ENCODE assay signal across 8 cellular contexts in genomic region chr6:129500958-129501381, GRCh38.
DNase-seq lines count a peak whose midpoint lies in the region; ATAC-seq, FAIRE-seq and TF ChIP-seq lines count a peak whose summit lies in the region.

No MANE protein-coding gene starts in this region.

- H3K4me2 ChIP-seq in GM12878 (ENCODE audit: control insufficient read depth, insufficient read depth), result no peak overlapping the region

- H3K79me2 ChIP-seq in GM12878 (ENCODE audit: control insufficient read depth, insufficient read depth, low read length), result no peaks in the 10 kb centered on the region

- SMC1A ChIA-PET in GM12878 (lab: Charles Lee; ENCODE audit: uncharacterized antibody, unreplicated experiment), result interaction anchor here (0.8 to 7.6 kb wide), 23 partner anchors 10 to 521 kb away, joined by 3 to 95 read pairs (median 4); no protein-coding TSS in a partner anchor

- TF ChIP-seq POLR2A in GM12878 (IDR thresholded peaks at IDR 0.05; ENCODE audit: low read depth, low read length), result no peak

- H3K27ac ChIP-seq in GM12878 (ENCODE audit: control insufficient read depth, insufficient read depth), result no peak overlapping the region

- H3K36me3 Mint-ChIP-seq in nephron progenitor cell (ENCODE audit: low read depth), result no peaks in the 10 kb centered on the region

- H3K4me1 ChIP-seq in GM12878 (ENCODE audit: control insufficient read depth, insufficient read depth, low read length), result peaks cover 6% of the 10 kb centered on the region

- intact Hi-C loops in GM12878 (cut with micrococcal nuclease; ENCODE audit: unreplicated experiment) (no loop called here), posterior cingulate gyrus (cut with DNase I) (loop anchor here (10.0 kb wide), 1 partner anchor 244 kb away; no protein-coding TSS in a partner anchor)

- ATAC-seq in GM12878, result peak; percentile 65
- no peak for ATAC-seq in GM18520 (IDR thresholded peaks at IDR 0.05; ENCODE audit: unreplicated experiment)
- no peak for ATAC-seq in GM18498 (IDR thresholded peaks at IDR 0.05; ENCODE audit: unreplicated experiment)

- no peaks in the 10 kb centered on the region for H3K9me3 ChIP-seq in GM12878 (replicated peaks; ENCODE audit: control insufficient read depth, insufficient read depth, low read length)

- no peaks in the 10 kb centered on the region for H4K20me1 ChIP-seq in GM12878 (ENCODE audit: control insufficient read depth, insufficient read depth)

- TF ChIP-seq CTCF in GM12878 (IDR thresholded peaks at IDR 0.05 in 2 of 3, conservative IDR thresholded peaks at IDR 0.05 in 1 of 3; ENCODE audit: control insufficient read depth in 2 of 3, extremely low read depth in 1 of 3, insufficient read depth in 1 of 3, low read depth in 3 of 3, low read length in 3 of 3) (peak; percentile 21 to 41 (median 30); a peak in 4 of 6 replicates), nephron progenitor cell (IDR thresholded peaks at IDR 0.05) (peak; percentile 27)

- H3K9ac ChIP-seq in GM12878 (ENCODE audit: control insufficient read depth, insufficient read depth, low read length), result no peak overlapping the region

- POLR2A ChIA-PET in GM12878 (lab: Charles Lee), result interaction anchor here (0.9 to 1.0 kb wide), 2 partner anchors 11 kb away, joined by 3 read pairs; no protein-coding TSS in a partner anchor

- H3K27me3 Mint-ChIP-seq in nephron progenitor cell (ENCODE audit: low read depth, poor library complexity), result peaks cover 10% of the 10 kb centered on the region

- no peak overlapping the region for H3K4me3 ChIP-seq in GM12878

- no peak for FAIRE-seq in GM12878 (lab: Jason Lieb, UNC)

- no peak overlapping the region for H3K4me3 Mint-ChIP-seq in nephron progenitor cell

- no peak overlapping the region for H2AFZ ChIP-seq in GM12878 (ENCODE audit: control insufficient read depth, low read depth, low read length)

- DNase-seq in DMS 273 treated with DMSO at 0.1 percent for 48 hours (lab: John Stamatoyannopoulos, UW) (peak; percentile 41), KBM-7 (peak; percentile 50), GM12878 (ENCODE audit: low read depth, low spot score) (no peak), nephron progenitor cell (no peak), amniotic stem cell (lab: John Stamatoyannopoulos, UW) (no peak), posterior cingulate gyrus (no peak)

- RAD21 ChIA-PET in GM12878 (lab: Charles Lee; ENCODE audit: unreplicated experiment), result interaction anchor here (0.6 to 3.0 kb wide), 17 partner anchors 17 to 521 kb away, joined by 3 to 33 read pairs (median 4); no protein-coding TSS in a partner anchor

- no TSS peak for BruUV-seq in GM12878 (replicated peaks; lab: Mats Ljungman, UMichigan)

- peaks cover 37% of the 10 kb centered on the region for H3K4me1 Mint-ChIP-seq in nephron progenitor cell

- H3K27ac Mint-ChIP-seq in nephron progenitor cell, result no peak overlapping the region

- 40% methylated on average over 10 of the region's 10 CpGs for WGBS in GM12878 (ENCODE audit: insufficient coverage, insufficient replicate concordance, low lambda C conversion rate, missing lambda C conversion rate)

- H3K27me3 ChIP-seq in GM12878 (replicated peaks in 1 of 2; ENCODE audit: control insufficient read depth in 2 of 2, insufficient read depth in 2 of 2, low read length in 1 of 2), result no peaks in the 10 kb centered on the region

- CTCF ChIA-PET in GM12878 (lab: Yijun Ruan, JAX), result interaction anchor here (0.8 to 7.7 kb wide), 35 partner anchors 9 to 527 kb away, joined by 3 to 141 read pairs (median 5); partner anchors contain the start of gene ARHGAP18

- H3K36me3 ChIP-seq in GM12878 (ENCODE audit: control insufficient read depth in 2 of 2, insufficient read depth in 2 of 2, low read length in 1 of 2), result no peaks in the 10 kb centered on the region

- no peaks in the 10 kb centered on the region for H3K9me3 Mint-ChIP-seq in nephron progenitor cell

- TF ChIP-seq RAD21 in GM12878 (IDR thresholded peaks at IDR 0.05; ENCODE audit: insufficient read depth, low read depth, low read length), result no peak

- in situ Hi-C loops in KBM-7 (cut with MboI; ENCODE audit: low pct_unique_long_range_greater_than_20kb, low sequenced_read_pairs) (no loop called here), GM12878 (cut with MboI) (no loop called here)

- no peak for TF ChIP-seq EP300 in GM12878 (IDR thresholded peaks at IDR 0.05; ENCODE audit: borderline replicate concordance in 1 of 2, control insufficient read depth in 1 of 2, low read depth in 2 of 2, low read length in 2 of 2)

TF ChIP-seq in GM12878, 131 proteins besides CTCF, POLR2A, EP300 and RAD21:
- TF ChIP-seq ZNF687 (IDR thresholded peaks at IDR 0.05), result no peak
- no peak for TF ChIP-seq ZBTB11 (CRISPR knock-in tag; IDR thresholded peaks at IDR 0.05)
- TF ChIP-seq BMI1 (IDR thresholded peaks at IDR 0.05; ENCODE audit: borderline replicate concordance), result no peak
- TF ChIP-seq ZNF24 (IDR thresholded peaks at IDR 0.05), result no peak
- no peak for TF ChIP-seq NBN (IDR thresholded peaks at IDR 0.05)
- TF ChIP-seq STAT1 (conservative IDR thresholded peaks at IDR 0.05), result no peak
- no peak for TF ChIP-seq ZBTB33 (IDR thresholded peaks at IDR 0.05)
- no peak for TF ChIP-seq SPI1 (IDR thresholded peaks at IDR 0.05; ENCODE audit: borderline replicate concordance, insufficient read depth, low read depth, low read length)
- no peak for TF ChIP-seq TCF3 (IDR thresholded peaks at IDR 0.05; ENCODE audit: borderline replicate concordance, insufficient read depth, low read depth, low read length)

Comparison
In these comparisons a context has a peak if more than half of its experiments do, and no peak if none do; other contexts are left out.
1. DNase-seq: peak in DMS 273 treated with DMSO at 0.1 percent for 48 hours (single experiment) and KBM-7 (single experiment); none in GM12878 (single experiment), nephron progenitor cell (single experiment), amniotic stem cell (single experiment) and posterior cingulate gyrus (0 of 10).